ENCODE assay signal across 7 cellular contexts in genomic region chr11:91986218-91986617, GRCh38.
"Had no signal": no experiment of that assay in that cellular context is flagged by ENCODE, and none has a peak within 500 bp of the region (broad histone marks: within the 10 kb centered on the region; RNA-seq: fewer than 3 reads in every experiment).

No MANE protein-coding gene starts in this region.

- H2AFZ ChIP-seq: GM23248 had no signal

- DNase-seq: GM23248, H9, HCEC 1CT, KBM-7 had no signal

- H3K27me3 Mint-ChIP-seq: IgD-negative memory B cell had no signal

- H3K9ac ChIP-seq: GM23248 had no signal

- H3K4me3 Mint-ChIP-seq: H9, IgD-negative memory B cell had no signal

- H3K27ac ChIP-seq: GM23248, HL-60 had no signal

- H3K4me1 Mint-ChIP-seq: IgD-negative memory B cell had no signal

- ATAC-seq: HepG2 had no signal

- H3K27ac Mint-ChIP-seq: IgD-negative memory B cell had no signal

- H3K36me3 Mint-ChIP-seq: IgD-negative memory B cell had no signal

- H3K4me3 ChIP-seq: GM23248 had no signal
